ENCODE assay signal across 14 cellular contexts in the genomic region with DNA sequence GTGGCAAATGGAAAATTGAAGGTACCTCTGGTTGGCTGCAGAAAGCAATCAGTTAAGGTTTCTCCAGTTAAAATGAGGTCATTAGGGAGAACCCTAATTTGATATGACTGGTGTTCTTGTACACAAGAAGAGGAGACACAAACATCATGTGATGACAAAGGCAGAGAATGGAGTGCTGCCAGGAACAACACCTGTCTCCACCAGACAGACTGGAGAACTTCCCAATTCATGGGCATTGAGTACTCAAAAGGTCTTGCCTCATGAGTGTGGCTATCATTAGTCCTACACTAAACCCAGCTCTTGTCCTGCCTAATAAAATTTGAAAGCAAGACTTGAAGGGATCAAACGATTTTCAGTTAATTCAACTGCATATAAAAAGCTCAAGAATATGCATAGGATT.
"Had no signal": no experiment of that assay in that cellular context is flagged by ENCODE, and none has a peak within 500 bp of the region (broad histone marks: within the 10 kb centered on the region; RNA-seq: fewer than 3 reads in every experiment).

No MANE protein-coding gene starts in this region.

- H3K27me3 ChIP-seq: left lung, tibial artery had no signal

- DNase-seq: activated CD4-positive, alpha-beta memory T cell treated with anti-CD3 and anti-CD28 coated beads for 36 hours; activated CD4-positive, alpha-beta T cell treated with anti-CD3 and anti-CD28 coated beads for 4 hours; activated gamma-delta T cell treated with Interleukin-2 at 50 U/mL for 16 hours; activated T-cell treated with anti-CD3 and anti-CD28 coated beads for 4 hours; effector memory CD8-positive, alpha-beta T cell; hypothalamus; left lung; midbrain; stimulated activated CD4-positive, alpha-beta T cell treated with anti-CD3 and anti-CD28 coated beads, Interleukin-12 subunit alpha, Interleukin-12 subunit beta, amount 100 ng/mL, for 4 hours; stimulated activated CD4-positive, alpha-beta T cell treated with anti-CD3 and anti-CD28 coated beads, Interleukin-1b, Interleukin-23, amount 100 ng/mL, for 48 hours; stimulated activated CD8-positive, alpha-beta memory T cell treated with anti-CD3 and anti-CD28 coated beads, Interleukin-4, amount 100 ng/mL, for 48 hours; stimulated activated naive CD4-positive, alpha-beta T cell treated with Interleukin-2 at 50 U/mL for 16 hours; tibial artery had no signal

- ATAC-seq: effector memory CD8-positive, alpha-beta T cell; left lung; WTC11 had no signal

- H3K9me3 ChIP-seq: left lung, tibial artery had no signal

- H3K4me1 ChIP-seq: left lung had no signal

- H3K4me3 ChIP-seq: left lung, tibial artery had no signal

- H3K36me3 ChIP-seq: left lung, tibial artery had no signal

- H3K27ac ChIP-seq: left lung had no signal
